ENCODE assay signal across 21 cellular contexts in genomic region chr16:67901734-67902133, GRCh38. TPM values are rescaled to one million over a fixed set of nuclear protein-coding genes. Genes with fewer than 3 reads are reported as not detected.
A peak's percentile ranks its signal among the peaks of the same experiment; 100 is the strongest.
DNase-seq lines count a peak whose midpoint lies in the region; ATAC-seq, FAIRE-seq and TF ChIP-seq lines count a peak whose summit lies in the region.
"Had no signal": no experiment of that assay in that cellular context is flagged by ENCODE, and none has a peak within 500 bp of the region (broad histone marks: within the 10 kb centered on the region; RNA-seq: fewer than 3 reads in every experiment).

No MANE protein-coding gene starts in this region.

- POLR2A ChIA-PET in Caco-2 (lab: Charles Lee), result no interaction called here

- H3K4me3 ChIP-seq in Caco-2 (ENCODE audit: low read depth, low read length) (no peak overlapping the region), right lobe of liver (no peak overlapping the region), transverse colon (no peak overlapping the region)
- H3K4me3 ChIP-seq: BLaER1, GM23338 had no signal

- H3K4me1 ChIP-seq in Caco-2 (peaks cover 13% of the 10 kb centered on the region; the same call in 1 of the 2 replicates), right lobe of liver (peaks cover 0 to 20% (median 5%) of the 10 kb centered on the region in 4 donors), transverse colon (peaks cover 0 to 30% (median 13%) of the 10 kb centered on the region in 4 donors)
- H3K4me1 ChIP-seq: BLaER1 had no signal

- TF ChIP-seq CTCF in Caco-2 (IDR thresholded peaks at IDR 0.05; ENCODE audit: insufficient read depth in 1 of 2, low read depth in 1 of 2, low read length in 1 of 2, severe bottlenecking in 1 of 2, unreplicated experiment in 1 of 2) (no peak), endothelial cell (IDR thresholded peaks at IDR 0.05; ENCODE audit: unreplicated experiment) (no peak), right lobe of liver (IDR thresholded peaks at IDR 0.05) (no peak), transverse colon (IDR thresholded peaks at IDR 0.05) (no peak)

- peaks cover 16% of the 10 kb centered on the region for H3K36me3 Mint-ChIP-seq in Caco-2 (ENCODE audit: insufficient read depth, unreplicated experiment)
- peaks cover 14% of the 10 kb centered on the region for H3K36me3 Mint-ChIP-seq in endothelial cell (ENCODE audit: low read depth, unreplicated experiment)

- H3K9me3 Mint-ChIP-seq in Caco-2 (ENCODE audit: unreplicated experiment), result no peaks in the 10 kb centered on the region
- no peaks in the 10 kb centered on the region for H3K9me3 Mint-ChIP-seq in endothelial cell (ENCODE audit: unreplicated experiment)
- H3K9me3 Mint-ChIP-seq: CD4-positive, alpha-beta memory T cell; GM23338; HFFc6 had no signal

- peak overlapping the region; percentile 55 for H3K27ac Mint-ChIP-seq in Caco-2 (ENCODE audit: unreplicated experiment)
- H3K27ac Mint-ChIP-seq in endothelial cell (ENCODE audit: unreplicated experiment), result peak overlapping the region; percentile 100
- H3K27ac Mint-ChIP-seq: CD4-positive, alpha-beta memory T cell; GM23338; HFFc6 had no signal

- H3K27ac ChIP-seq in right lobe of liver (no peak overlapping the region), transverse colon (peak overlapping the region in 2 of 4 donors; percentile 23 to 35)
- H3K27ac ChIP-seq: BLaER1, HL-60 had no signal

- H3K4me1 Mint-ChIP-seq in Caco-2 (ENCODE audit: low read depth, unreplicated experiment) (no peaks in the 10 kb centered on the region), endothelial cell (ENCODE audit: unreplicated experiment) (peaks cover 43% of the 10 kb centered on the region)
- H3K4me1 Mint-ChIP-seq: GM23338 had no signal

- ATAC-seq in right lobe of liver, result peak in 3 of 4 donors; percentile 12 to 53 (median 19)
- ATAC-seq in Right ventricle myocardium inferior, result no peak
- ATAC-seq: GM23338 had no signal

- H3K9me3 ChIP-seq in Caco-2, result no peaks in the 10 kb centered on the region
- H3K9me3 ChIP-seq in right lobe of liver, result no peaks in the 10 kb centered on the region
- H3K9me3 ChIP-seq in transverse colon, result no peaks in the 10 kb centered on the region
- H3K9me3 ChIP-seq: BLaER1 had no signal

- H3K36me3 ChIP-seq in Caco-2 (ENCODE audit: control insufficient read depth, insufficient read depth, low read length), result no peaks in the 10 kb centered on the region
- no peaks in the 10 kb centered on the region for H3K36me3 ChIP-seq in right lobe of liver
- H3K36me3 ChIP-seq in transverse colon, result no peaks in the 10 kb centered on the region

- no peak for TF ChIP-seq EP300 in transverse colon (IDR thresholded peaks at IDR 0.05; ENCODE audit: low read depth)

- WGBS in right lobe of liver (ENCODE audit: insufficient coverage, low coverage, low lambda C conversion rate, missing lambda C conversion rate), result 55% methylated on average over 4 of the region's 5 CpGs
- WGBS in transverse colon (ENCODE audit: low coverage in 1 of 2), 2 donors, result 77 to 80% methylated on average over 1 to 5 of the region's 5 CpGs

- BruUV-seq in Caco-2 (replicated peaks; lab: Mats Ljungman, UMichigan), result no TSS peak

- in situ Hi-C loops in transverse colon (cut with MboI; ENCODE audit: low pct_ligation_motif_present in 1 of 4, low pct_unique_long_range_greater_than_20kb in 1 of 4, low sequenced_read_pairs in 3 of 4), result no loop called here

- CTCF ChIA-PET in Caco-2 (lab: Charles Lee), result no interaction called here

- intact Hi-C loops in Caco-2 (cut with micrococcal nuclease; ENCODE audit: unreplicated experiment) (no loop called here), right lobe of liver (cut with DNase I) (no loop called here), transverse colon (cut with DNase I; ENCODE audit: low total_unique reads) (no loop called here), Right ventricle myocardium inferior (cut with DNase I) (no loop called here)

- H3K4me3 Mint-ChIP-seq in Caco-2 (ENCODE audit: unreplicated experiment) (no peak overlapping the region), endothelial cell (ENCODE audit: unreplicated experiment) (no peak overlapping the region)
- H3K4me3 Mint-ChIP-seq: CD14-positive monocyte; CD4-positive, alpha-beta memory T cell; GM23338; HFFc6 had no signal

- H3K27me3 Mint-ChIP-seq in Caco-2 (ENCODE audit: insufficient read depth, unreplicated experiment) (no peaks in the 10 kb centered on the region), endothelial cell (ENCODE audit: unreplicated experiment) (peaks cover 2% of the 10 kb centered on the region)
- H3K27me3 Mint-ChIP-seq: CD4-positive, alpha-beta memory T cell had no signal

- no peaks in the 10 kb centered on the region for H3K27me3 ChIP-seq in Caco-2 (replicated peaks; ENCODE audit: control insufficient read depth, insufficient read depth, low read length)
- no peaks in the 10 kb centered on the region for H3K27me3 ChIP-seq in right lobe of liver
- no peaks in the 10 kb centered on the region for H3K27me3 ChIP-seq in transverse colon
- H3K27me3 ChIP-seq: BLaER1 had no signal

- no peak for FAIRE-seq in GM12892 (lab: Jason Lieb, UNC)
- FAIRE-seq: H54 had no signal

- no peak for TF ChIP-seq POLR2A in right lobe of liver (IDR thresholded peaks at IDR 0.05)
- no peak for TF ChIP-seq POLR2A in transverse colon (IDR thresholded peaks at IDR 0.05)
- TF ChIP-seq POLR2A in GM12892 (IDR thresholded peaks at IDR 0.05; ENCODE audit: low read depth, low read length), result no peak

- DNase-seq in Caco-2 (peak; percentile 48 to 63), endothelial cell (ENCODE audit: low spot score) (no peak), right lobe of liver (no peak), transverse colon (peak; percentile 33), GM12892 (ENCODE audit: insufficient read length) (no peak), Right ventricle myocardium inferior (ENCODE audit: missing footprints) (no peak), NCI-H2107 treated with DMSO at 0.1 percent for 48 hours (lab: John Stamatoyannopoulos, UW; ENCODE audit: unreplicated experiment) (no peak)
- DNase-seq: 8988T; Calu3; CD4-positive, alpha-beta memory T cell; DMS79 treated with DMSO at 0.1 percent for 48 hours; GF-D8; HCEC 1CT; HFFc6; IMR-90 had no signal

RNA-seq across cellular contexts. Expression of gene PSKH1, which starts 8.7 kb away (rescaled TPM):
- total RNA-seq in Caco-2 (2022) (35.1 and 41.3 TPM in 2 replicates), endothelial cell (ENCODE audit: unreplicated experiment) (47.5 TPM), right lobe of liver (10 to 100 TPM in 4 of 6 experiments, 1 to 10 TPM in 2; 6.7 to 22.6 (median 13.2) TPM), transverse colon (100 to 1,000 TPM in 1 of 4 donors, 10 to 100 TPM in 3; 24.1 to 132 (median 56.2) TPM), Right ventricle myocardium inferior (18.1 TPM)
- polyA plus RNA-seq in GM12892 (2012; ENCODE audit: missing spikeins), result 6.4 TPM

RNA-seq across cellular contexts. Expression of gene NRN1L, which starts 17.0 kb away (rescaled TPM):
- total RNA-seq in Caco-2 (2022), result 0.93 TPM in 1 of 2 replicates, not detected in the other
- total RNA-seq in endothelial cell (ENCODE audit: unreplicated experiment), result 0.56 TPM
- under 1 TPM in 1 of 6 experiments, not detected in 5; 0.84 TPM for total RNA-seq in right lobe of liver
- total RNA-seq in transverse colon, result 1 to 10 TPM in 1 of 4 donors, not detected in 3; 2.5 TPM
- polyA plus RNA-seq in GM12892 (2012; ENCODE audit: missing spikeins), result 0.51 TPM
- total RNA-seq in Right ventricle myocardium inferior, result 0.54 TPM
- total RNA-seq: Calu3, HT1080, IMR-90 had no signal

RNA-seq across cellular contexts. Expression of gene EDC4, which starts 28.9 kb away (rescaled TPM):
- total RNA-seq in Caco-2 (2022) (124 and 139 TPM in 2 replicates), endothelial cell (ENCODE audit: unreplicated experiment) (83.0 TPM), right lobe of liver (10 to 100 TPM; 16.2 to 25.4 (median 19.5) TPM), transverse colon (100 to 1,000 TPM in 2 of 4 donors, 10 to 100 TPM in 2; 76.4 to 162 (median 105) TPM), Right ventricle myocardium inferior (35.4 TPM)
- 46.5 TPM for polyA plus RNA-seq in GM12892 (2012; ENCODE audit: missing spikeins)

RNA-seq across cellular contexts. Expression of gene CTRL, which starts 29.9 kb away (rescaled TPM):
- 0.66 and 2.3 TPM in 2 replicates for total RNA-seq in Caco-2 (2022)
- total RNA-seq in endothelial cell (ENCODE audit: unreplicated experiment), result 0.56 TPM
- total RNA-seq in right lobe of liver, result under 1 TPM in 3 of 6 experiments, not detected in 3; 0.12 to 0.49 (median 0.44) TPM
- 1 to 10 TPM in 3 of 4 donors, not detected in 1; 1.6 to 2.1 (median 1.6) TPM for total RNA-seq in transverse colon
- polyA plus RNA-seq in GM12892 (2012; ENCODE audit: missing spikeins), result 2.9 TPM
- 0.81 TPM for total RNA-seq in Right ventricle myocardium inferior

RNA-seq across cellular contexts. Expression of gene PSMB10, which starts 34.9 kb away (rescaled TPM):
- 26.9 and 31.6 TPM in 2 replicates for total RNA-seq in Caco-2 (2022)
- 15.3 TPM for total RNA-seq in endothelial cell (ENCODE audit: unreplicated experiment)
- total RNA-seq in right lobe of liver, result 10 to 100 TPM; 19.0 to 39.6 (median 22.7) TPM
- 100 to 1,000 TPM in 1 of 4 donors, 10 to 100 TPM in 3; 65.6 to 100 (median 68.6) TPM for total RNA-seq in transverse colon
- 130 TPM for polyA plus RNA-seq in GM12892 (2012; ENCODE audit: missing spikeins)
- total RNA-seq in Right ventricle myocardium inferior, result 59.3 TPM

Comparison
In these comparisons a context has a peak if more than half of its experiments do, and no peak if none do; other contexts are left out.
1. DNase-seq: peak in Caco-2 (2 of 2) and transverse colon (single experiment); none in endothelial cell (single experiment), right lobe of liver (0 of 3), GM12892 (single experiment), Right ventricle myocardium inferior (single experiment) and NCI-H2107 treated with DMSO at 0.1 percent for 48 hours (single experiment).